ENCODE assay signal across 18 cellular contexts in the genomic region with DNA sequence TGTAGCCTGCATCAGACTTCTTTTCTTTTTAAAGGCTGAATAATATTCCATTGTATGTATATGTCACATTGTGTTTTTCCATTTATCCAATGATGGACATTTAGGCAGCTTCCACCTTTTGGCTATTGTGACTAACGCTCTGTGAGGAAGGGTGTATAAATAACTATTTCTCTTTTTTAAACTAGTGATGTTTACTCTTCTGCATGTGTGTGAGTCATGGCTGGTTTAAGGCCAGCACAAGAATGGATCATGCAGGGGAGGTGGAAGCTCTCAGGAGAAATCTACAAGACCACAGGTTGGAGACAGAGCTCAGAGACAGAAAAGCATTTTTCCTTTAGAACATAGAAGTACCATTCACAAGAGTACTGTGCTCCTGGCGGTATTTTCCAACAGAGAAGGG.
DNase-seq lines count a peak whose midpoint lies in the region; ATAC-seq and TF ChIP-seq lines count a peak whose summit lies in the region.
"Had no signal": no experiment of that assay in that cellular context is flagged by ENCODE, and none has a peak within 500 bp of the region (broad histone marks: within the 10 kb centered on the region; RNA-seq: fewer than 3 reads in every experiment).

No MANE protein-coding gene starts in this region.

- no peaks in the 10 kb centered on the region for H3K9me3 Mint-ChIP-seq in MCF 10A (ENCODE audit: unreplicated experiment)
- no peaks in the 10 kb centered on the region for H3K9me3 Mint-ChIP-seq in T-helper 2 cell treated with Interferon-gamma antibody and Interleukin-4, amounts not matched to agents 5 μg/mL and 100 μg/mL, for 36 hours

- no TSS peak for BruUV-seq in MCF 10A (replicated peaks; lab: Mats Ljungman, UMichigan)

- TF ChIP-seq POLR2A in breast epithelium (IDR thresholded peaks at IDR 0.05): no peak

- H3K4me1 ChIP-seq in breast epithelium: no peaks in the 10 kb centered on the region
- no peaks in the 10 kb centered on the region for H3K4me1 ChIP-seq in adipocyte (ENCODE audit: control insufficient read depth, insufficient read depth, low read length)
- H3K4me1 ChIP-seq: colonic mucosa had no signal

- H3K27ac ChIP-seq in breast epithelium: peak overlapping the region in 1 of 2 donors; percentile 48
- H3K27ac ChIP-seq: 22Rv1, colonic mucosa, neutrophil, SJCRH30 had no signal

- DNase-seq in MCF 10A (ENCODE audit: unreplicated experiment): peak; percentile 73
- no peak for DNase-seq in breast epithelium (ENCODE audit: low spot score in 2 of 2)
- DNase-seq in adipocyte (ENCODE audit: low read depth): peak; percentile 24
- DNase-seq in fibroblast of the aortic adventitia (ENCODE audit: low read depth): peak; percentile 66
- no peak for DNase-seq in T-helper 2 cell treated with Interferon-gamma antibody and Interleukin-4, amounts not matched to agents 5 μg/mL and 100 μg/mL, for 36 hours (ENCODE audit: low spot score)
- no peak for DNase-seq in GM10248 (ENCODE audit: extremely low spot score)
- DNase-seq in posterior cingulate gyrus: no peak
- DNase-seq: activated CD8-positive, alpha-beta memory T cell treated with anti-CD3 and anti-CD28 coated beads, Interleukin-2, amount 50 U/mL, for 4 hours; Caco-2; colonic mucosa; foreskin melanocyte; NCI-H2107; SJCRH30; stimulated activated naive CD8-positive, alpha-beta T cell treated with anti-CD3 and anti-CD28 coated beads, Interleukin-15, Interleukin-2, amounts not matched to agents 100 U/mL and 50 U/mL, for 24 hours had no signal

- TF ChIP-seq CTCF in MCF 10A (IDR thresholded peaks at IDR 0.05; ENCODE audit: unreplicated experiment) (no peak), breast epithelium (IDR thresholded peaks at IDR 0.05) (no peak), fibroblast of the aortic adventitia (IDR thresholded peaks at IDR 0.05; ENCODE audit: insufficient read depth, low read length) (no peak), GM10248 (IDR thresholded peaks at IDR 0.05; ENCODE audit: control extremely low read depth, extremely low read depth, low read depth, missing control alignments) (no peak)

- intact Hi-C loops in MCF 10A (cut with micrococcal nuclease): no loop called here
- intact Hi-C loops in breast epithelium (cut with DNase I; ENCODE audit: low total_unique reads): no loop called here
- intact Hi-C loops in posterior cingulate gyrus (cut with DNase I): no loop called here

- H3K36me3 ChIP-seq in breast epithelium (no peaks in the 10 kb centered on the region), adipocyte (ENCODE audit: control insufficient read depth, insufficient read depth, low read length, severe bottlenecking) (no peaks in the 10 kb centered on the region)
- H3K36me3 ChIP-seq: colonic mucosa, neutrophil, SJCRH30 had no signal

- ATAC-seq in HG03175 (IDR thresholded peaks at IDR 0.05; ENCODE audit: unreplicated experiment): no peak
- ATAC-seq: stimulated activated naive CD8-positive, alpha-beta T cell treated with anti-CD3 and anti-CD28 coated beads, Interleukin-15, Interleukin-2, amounts not matched to agents 100 U/mL and 50 U/mL, for 24 hours had no signal

- H3K9ac ChIP-seq in adipocyte (ENCODE audit: low read length): no peak overlapping the region

- H3K4me3 ChIP-seq in breast epithelium: no peak overlapping the region
- no peak overlapping the region for H3K4me3 ChIP-seq in adipocyte (ENCODE audit: low read length)
- H3K4me3 ChIP-seq in fibroblast of the aortic adventitia (ENCODE audit: low read depth, low read length): no peak overlapping the region
- H3K4me3 ChIP-seq: colonic mucosa, SJCRH30 had no signal

- CTCF ChIA-PET in MCF 10A (lab: Yijun Ruan, JAX) (interaction anchor here (0.7 kb wide), 1 partner anchor 302 kb away, joined by 3 read pairs; no protein-coding TSS in a partner anchor), GM10248 (lab: Yijun Ruan, JAX) (interaction anchor here (0.7 kb wide), 1 partner anchor 15 kb away, joined by 4 read pairs; no protein-coding TSS in a partner anchor)

- no peaks in the 10 kb centered on the region for H3K36me3 Mint-ChIP-seq in MCF 10A (ENCODE audit: insufficient read depth, unreplicated experiment)
- no peaks in the 10 kb centered on the region for H3K36me3 Mint-ChIP-seq in T-helper 2 cell treated with Interferon-gamma antibody and Interleukin-4, amounts not matched to agents 5 μg/mL and 100 μg/mL, for 36 hours (ENCODE audit: low read depth)
- H3K36me3 Mint-ChIP-seq: activated naive CD8-positive, alpha-beta T cell had no signal

- no peaks in the 10 kb centered on the region for H3K27me3 ChIP-seq in breast epithelium
- H3K27me3 ChIP-seq in adipocyte (replicated peaks; ENCODE audit: control insufficient read depth, insufficient read depth, low read length): no peaks in the 10 kb centered on the region
- H3K27me3 ChIP-seq: colonic mucosa, neutrophil, SJCRH30 had no signal

- no peaks in the 10 kb centered on the region for H3K9me3 ChIP-seq in breast epithelium
- H3K9me3 ChIP-seq in adipocyte (ENCODE audit: control insufficient read depth, low read length): no peaks in the 10 kb centered on the region
- H3K9me3 ChIP-seq: Caco-2, colonic mucosa, neutrophil, SJCRH30 had no signal

- H3K27ac Mint-ChIP-seq in MCF 10A (ENCODE audit: low read depth, unreplicated experiment): no peak overlapping the region
- H3K27ac Mint-ChIP-seq in T-helper 2 cell treated with Interferon-gamma antibody and Interleukin-4, amounts not matched to agents 5 μg/mL and 100 μg/mL, for 36 hours: no peak overlapping the region
- H3K27ac Mint-ChIP-seq: activated naive CD8-positive, alpha-beta T cell had no signal

- H3K4me1 Mint-ChIP-seq in MCF 10A (ENCODE audit: insufficient read depth, unreplicated experiment): peaks cover 15% of the 10 kb centered on the region
- no peaks in the 10 kb centered on the region for H3K4me1 Mint-ChIP-seq in T-helper 2 cell treated with Interferon-gamma antibody and Interleukin-4, amounts not matched to agents 5 μg/mL and 100 μg/mL, for 36 hours (ENCODE audit: low read depth)

- H3K4me3 Mint-ChIP-seq in MCF 10A (ENCODE audit: unreplicated experiment): no peak overlapping the region
- no peak overlapping the region for H3K4me3 Mint-ChIP-seq in T-helper 2 cell treated with Interferon-gamma antibody and Interleukin-4, amounts not matched to agents 5 μg/mL and 100 μg/mL, for 36 hours
- H3K4me3 Mint-ChIP-seq: activated naive CD8-positive, alpha-beta T cell had no signal

- POLR2A ChIA-PET in MCF 10A (lab: Yijun Ruan, JAX): interaction anchor here (0.8 to 1.0 kb wide), 2 partner anchors 36 to 160 kb away, joined by 3 read pairs; no protein-coding TSS in a partner anchor
- POLR2A ChIA-PET in GM10248 (lab: Yijun Ruan, JAX): no interaction called here

- H3K27me3 Mint-ChIP-seq in MCF 10A (ENCODE audit: insufficient read depth, unreplicated experiment): no peaks in the 10 kb centered on the region
- no peaks in the 10 kb centered on the region for H3K27me3 Mint-ChIP-seq in T-helper 2 cell treated with Interferon-gamma antibody and Interleukin-4, amounts not matched to agents 5 μg/mL and 100 μg/mL, for 36 hours (ENCODE audit: low read depth)
- H3K27me3 Mint-ChIP-seq: activated naive CD8-positive, alpha-beta T cell had no signal

Comparison
In these comparisons a context has a peak if more than half of its experiments do, and no peak if none do; other contexts are left out.
1. DNase-seq: peak in MCF 10A (single experiment), adipocyte (single experiment) and fibroblast of the aortic adventitia (single experiment); none in breast epithelium (0 of 2), T-helper 2 cell treated with Interferon-gamma antibody and Interleukin-4, amounts not matched to agents 5 μg/mL and 100 μg/mL, for 36 hours (single experiment), GM10248 (single experiment) and posterior cingulate gyrus (0 of 10).